In the genomic region with DNA sequence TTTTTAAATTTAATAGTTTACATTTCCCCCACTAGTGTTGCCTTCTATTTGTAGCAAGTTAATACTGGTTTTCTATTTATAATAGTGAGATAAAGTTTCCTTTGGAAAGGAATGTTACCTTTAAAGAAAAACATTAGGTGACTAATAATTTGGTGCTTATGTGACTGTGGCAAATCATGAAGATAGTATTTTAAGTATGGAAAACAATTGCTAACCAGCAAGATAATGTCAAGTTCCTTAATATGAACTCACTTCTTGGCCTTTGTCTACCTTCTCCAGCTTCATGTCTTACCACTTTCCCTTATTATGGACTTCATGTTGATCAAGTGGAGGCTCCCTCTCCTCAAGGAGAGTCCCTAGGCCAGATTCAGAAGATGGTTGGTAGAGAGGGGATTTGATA, we compare ENCODE assay signal across 20 cellular contexts.
"Had no signal": no experiment of that assay in that cellular context is flagged by ENCODE, and none has a peak within 500 bp of the region (broad histone marks: within the 10 kb centered on the region; RNA-seq: fewer than 3 reads in every experiment).

No MANE protein-coding gene starts in this region.

- ATAC-seq: left lung; lower lobe of right lung; natural killer cell treated with Interleukin-12 subunit alpha and Interleukin-12 subunit beta and Interleukin-15 and Interleukin-18, amount 100 ng/mL, for 72 hours; sciatic nerve; stimulated activated naive B cell treated with anti-CD40 and anti-IgM and Interleukin-4, amounts not matched to agents 10 μg/mL and 1 μg/mL and 100 μg/mL, for 72 hours; stimulated activated naive CD8-positive, alpha-beta T cell treated with anti-CD3 and anti-CD28 coated beads, Interleukin-15, amount 100 ng/mL, for 72 hours had no signal

- H3K27ac ChIP-seq: dorsolateral prefrontal cortex, left lung, lower lobe of right lung, neural progenitor cell, parathyroid adenoma, prostate gland, skin epidermis, testis, tibial nerve had no signal

- H3K4me2 ChIP-seq: neural progenitor cell had no signal

- H3K36me3 ChIP-seq: left lung, lower lobe of right lung, neural progenitor cell, prostate gland, tibial nerve had no signal

- H3K27me3 ChIP-seq: dorsolateral prefrontal cortex, neural progenitor cell, testis, tibial nerve had no signal

- H3K4me3 ChIP-seq: dorsolateral prefrontal cortex, left lung, lower lobe of right lung, neural progenitor cell, prostate gland, skin epidermis, testis, tibial nerve had no signal

- H3K4me1 ChIP-seq: neural progenitor cell, parathyroid adenoma, prostate gland, testis had no signal

- H2AFZ ChIP-seq: neural progenitor cell, parathyroid adenoma had no signal

- H3K9ac ChIP-seq: neural progenitor cell, parathyroid adenoma had no signal

- H3K9me3 ChIP-seq: left lung, lower lobe of right lung, prostate gland, testis, tibial nerve had no signal

- DNase-seq: cortex of kidney; dorsolateral prefrontal cortex; effector CD8-positive, alpha-beta T cell; islet precursor cell; left lung; lower lobe of right lung; midbrain; nucleus accumbens; stimulated activated CD4-positive, alpha-beta T cell treated with anti-CD3 and anti-CD28 coated beads, Interleukin-2, amount 100 ng/mL, for 24 hours; stimulated activated CD4-positive, alpha-beta T cell treated with anti-CD3 and anti-CD28 coated beads, Interleukin-4, amount 100 ng/mL, for 4 hours; stimulated activated naive B cell treated with anti-CD40 and anti-IgM and Interleukin-4, amounts not matched to agents 10 μg/mL and 1 μg/mL and 100 μg/mL, for 72 hours; stimulated activated naive CD8-positive, alpha-beta T cell treated with anti-CD3 and anti-CD28 coated beads, Interleukin-15, amount 100 ng/mL, for 72 hours; testis had no signal
